Comparison of ENCODE assay signal across 8 cellular contexts in genomic region chr1:91020967-91021685, GRCh38. TPM values are rescaled to one million over a fixed set of nuclear protein-coding genes. Genes with fewer than 3 reads are reported as not detected.
DNase-seq lines count a peak whose midpoint lies in the region; ATAC-seq and TF ChIP-seq lines count a peak whose summit lies in the region.

No MANE protein-coding gene starts in this region.

- no peak for TF ChIP-seq EP300 in Ishikawa (IDR thresholded peaks at IDR 0.05; ENCODE audit: borderline replicate concordance)

- H3K4me1 ChIP-seq in foreskin keratinocyte (peaks cover 15% of the 10 kb centered on the region), neutrophil (ENCODE audit: control insufficient read depth in 1 of 2, insufficient read depth in 1 of 2, low read depth in 1 of 2, low read length in 1 of 2) (peaks cover 12 to 26% of the 10 kb centered on the region in 2 experiments)

- H3K9me3 ChIP-seq in neutrophil = no peaks in the 10 kb centered on the region

- no peaks in the 10 kb centered on the region for H3K36me3 ChIP-seq in neutrophil

- DNase-seq in DMS79 treated with DMSO at 0.1 percent for 48 hours (lab: John Stamatoyannopoulos, UW) (peak; percentile 78), SHP77 treated with DMSO at 0.1 percent for 48 hours (lab: John Stamatoyannopoulos, UW) (peak; percentile 79), foreskin keratinocyte (peak; percentile 51 to 66), superior temporal gyrus (ENCODE audit: extremely low spot score) (peak; percentile 51)
- peak; percentile 58 for DNase-seq in activated gamma-delta T cell treated with anti-CD3 and anti-CD28 coated beads, Interleukin-2, amount 50 U/mL, for 16 hours (ENCODE audit: low read depth)

- peak; percentile 37 for ATAC-seq in GM21619 (IDR thresholded peaks at IDR 0.05; ENCODE audit: unreplicated experiment)
- peak; percentile 79 for ATAC-seq in foreskin keratinocyte

- no peak for TF ChIP-seq CTCF in foreskin keratinocyte (conservative IDR thresholded peaks at IDR 0.05)
- TF ChIP-seq CTCF in neutrophil (IDR thresholded peaks at IDR 0.05) = no peak

- H3K27me3 ChIP-seq in foreskin keratinocyte = no peaks in the 10 kb centered on the region
- no peaks in the 10 kb centered on the region for H3K27me3 ChIP-seq in neutrophil

- H3K27ac ChIP-seq in foreskin keratinocyte (peak overlapping the region; percentile 99), neutrophil (peak overlapping the region; percentile 92)

- TF ChIP-seq RAD21 in Ishikawa (IDR thresholded peaks at IDR 0.05; ENCODE audit: low read depth) = no peak

- peak overlapping the region; percentile 80 to 86 for H3K4me3 ChIP-seq in neutrophil (ENCODE audit: low read depth in 1 of 2, low read length in 1 of 2)

TF ChIP-seq in Ishikawa, 13 proteins besides CTCF, POLR2A, EP300 and RAD21:
- TF ChIP-seq TEAD4 (IDR thresholded peaks at IDR 0.05) = 0 out of 2 replicates have a peak, but pooled peaks have one; percentile 12
- TF ChIP-seq CREB1 (IDR thresholded peaks at IDR 0.05; ENCODE audit: low read depth) = no peak
- TF ChIP-seq FOXM1 (IDR thresholded peaks at IDR 0.05; ENCODE audit: borderline replicate concordance, low read depth) = no peak
- TF ChIP-seq MAX (IDR thresholded peaks at IDR 0.05) = no peak
- peak; percentile 81 for TF ChIP-seq USF1 (IDR thresholded peaks at IDR 0.05)
- no peak for TF ChIP-seq TCF12 (IDR thresholded peaks at IDR 0.05; ENCODE audit: low read depth)
- peak; percentile 73 for TF ChIP-seq YY1 (IDR thresholded peaks at IDR 0.05; ENCODE audit: low read depth)
- TF ChIP-seq EGR1 (IDR thresholded peaks at IDR 0.05) = no peak
- no peak; the same call in 1 of the 2 replicates for TF ChIP-seq TAF1 (IDR thresholded peaks at IDR 0.05; ENCODE audit: low read depth)
- TF ChIP-seq ZBTB7A (IDR thresholded peaks at IDR 0.05; ENCODE audit: low read depth) = no peak
- no peak for TF ChIP-seq CEBPB (IDR thresholded peaks at IDR 0.05)

RNA-seq across cellular contexts. Expression of gene ZNF644, which starts 0.7 kb away (rescaled TPM):
- total RNA-seq in foreskin keratinocyte = 28.7 and 30.2 TPM in 2 replicates
- 10.0 and 11.5 TPM in 2 replicates for polyA plus RNA-seq in foreskin keratinocyte

Comparison
In these comparisons a context has a peak if more than half of its experiments do, and no peak if none do; other contexts are left out.
1. Peak in every context shown above with its lines: DNase-seq, ATAC-seq, H3K4me3 ChIP-seq and H3K27ac ChIP-seq.